Comparison of ENCODE assay signal across 18 cellular contexts in the genomic region with DNA sequence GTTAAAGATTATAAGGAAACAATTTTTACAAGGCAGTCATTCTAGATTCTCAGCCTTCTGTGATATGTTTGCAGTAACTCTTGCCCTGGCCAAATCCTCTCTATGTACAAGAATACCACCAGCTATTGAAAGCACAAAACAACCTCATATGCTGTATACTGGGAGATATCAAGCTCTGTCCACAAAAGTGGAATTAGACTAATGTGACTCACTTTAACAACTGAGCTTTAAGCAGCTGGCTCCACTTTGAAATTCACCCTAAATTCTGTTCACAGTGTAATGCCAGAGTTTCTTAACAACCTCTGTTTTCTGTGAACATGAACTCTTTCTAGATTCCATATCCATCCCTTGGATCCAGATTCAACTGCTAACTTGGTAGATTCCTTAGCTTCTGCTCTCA. TPM values are rescaled to one million over a fixed set of nuclear protein-coding genes. Genes with fewer than 3 reads are reported as not detected.
DNase-seq lines count a peak whose midpoint lies in the region; ATAC-seq and TF ChIP-seq lines count a peak whose summit lies in the region.
"Had no signal": no experiment of that assay in that cellular context is flagged by ENCODE, and none has a peak within 500 bp of the region (broad histone marks: within the 10 kb centered on the region; RNA-seq: fewer than 3 reads in every experiment).

No MANE protein-coding gene starts in this region.

- H3K4me2 ChIP-seq in GM23248 (ENCODE audit: unreplicated experiment) (no peak overlapping the region), mammary epithelial cell (ENCODE audit: insufficient read depth, low read depth, low read length) (no peak overlapping the region)

- H3K9me3 ChIP-seq in GM23248 (ENCODE audit: low read depth) (no peaks in the 10 kb centered on the region), mammary epithelial cell (replicated peaks; ENCODE audit: insufficient read depth, low read length) (no peaks in the 10 kb centered on the region)

- no peak for ATAC-seq in HG03025 (IDR thresholded peaks at IDR 0.05; ENCODE audit: low FRiP score, unreplicated experiment)

- H3K4me3 Mint-ChIP-seq in progenitor cell of endocrine pancreas (ENCODE audit: low read depth), result no peak overlapping the region

- H4K20me1 ChIP-seq in GM23248 (ENCODE audit: insufficient read depth), result peaks cover 29% of the 10 kb centered on the region
- no peaks in the 10 kb centered on the region for H4K20me1 ChIP-seq in mammary epithelial cell (ENCODE audit: insufficient read depth, low read length)

- H3K9me3 Mint-ChIP-seq in progenitor cell of endocrine pancreas (ENCODE audit: low read depth), result peaks cover 15% of the 10 kb centered on the region

- peak overlapping the region; percentile 42 for H3K27ac Mint-ChIP-seq in progenitor cell of endocrine pancreas
- H3K27ac Mint-ChIP-seq: IgD-negative memory B cell had no signal

- no peak overlapping the region for H3K9ac ChIP-seq in GM23248
- H3K9ac ChIP-seq in mammary epithelial cell (ENCODE audit: insufficient read depth, low read length), result no peak overlapping the region

- intact Hi-C loops in mammary epithelial cell (cut with micrococcal nuclease), result loop anchor here (5.0 kb wide), 1 partner anchor 47 kb away; a partner anchor contains a TSS

- H3K4me1 Mint-ChIP-seq in progenitor cell of endocrine pancreas (ENCODE audit: low read depth), result peaks cover 32% of the 10 kb centered on the region

- BruUV-seq in mammary epithelial cell (replicated peaks; lab: Mats Ljungman, UMichigan), result no TSS peak

- peaks cover 5% of the 10 kb centered on the region for H3K36me3 Mint-ChIP-seq in progenitor cell of endocrine pancreas (ENCODE audit: insufficient read depth)

- no peak overlapping the region for H2AFZ ChIP-seq in GM23248
- H2AFZ ChIP-seq in mammary epithelial cell (ENCODE audit: low read depth, low read length), result no peak overlapping the region

- H3K4me3 ChIP-seq in GM23248 (no peak overlapping the region), astrocyte of the spinal cord (ENCODE audit: low read depth, low read length) (no peak overlapping the region), mammary epithelial cell (replicated peaks in 1 of 3; ENCODE audit: insufficient read depth in 1 of 3, low read depth in 2 of 3, low read length in 3 of 3) (no peak overlapping the region)
- H3K4me3 ChIP-seq: SJCRH30 had no signal

- H3K4me1 ChIP-seq in GM23248 (ENCODE audit: insufficient read depth) (peaks cover 3% of the 10 kb centered on the region), mammary epithelial cell (ENCODE audit: insufficient read depth, low read length) (peaks cover 3% of the 10 kb centered on the region)

- H3K9me2 ChIP-seq in GM23248 (ENCODE audit: insufficient read depth), result no peaks in the 10 kb centered on the region

- dilution Hi-C loops in mammary epithelial cell (cut with HindIII; ENCODE audit: low sequenced_read_pairs), result no loop called here

- H3K27me3 ChIP-seq in GM23248 (replicated peaks; ENCODE audit: insufficient read depth) (no peaks in the 10 kb centered on the region), mammary epithelial cell (ENCODE audit: insufficient read depth, low read length) (no peaks in the 10 kb centered on the region)
- H3K27me3 ChIP-seq: SJCRH30 had no signal

- no peaks in the 10 kb centered on the region for H3F3A ChIP-seq in GM23248 (ENCODE audit: insufficient read depth)

- H3K27me3 Mint-ChIP-seq in progenitor cell of endocrine pancreas, result no peaks in the 10 kb centered on the region
- H3K27me3 Mint-ChIP-seq: IgD-negative memory B cell had no signal

- H3K79me2 ChIP-seq in GM23248 (ENCODE audit: insufficient read depth) (peaks cover 100% of the 10 kb centered on the region), mammary epithelial cell (ENCODE audit: insufficient read depth, low read length) (peaks cover 85% of the 10 kb centered on the region)

- no peak for TF ChIP-seq CTCF in astrocyte of the spinal cord (IDR thresholded peaks at IDR 0.05; ENCODE audit: low read depth, low read length)
- no peak for TF ChIP-seq CTCF in progenitor cell of endocrine pancreas (IDR thresholded peaks at IDR 0.05; ENCODE audit: unreplicated experiment)
- TF ChIP-seq CTCF in RWPE1 (conservative IDR thresholded peaks at IDR 0.05; ENCODE audit: low read depth), result no peak
- TF ChIP-seq CTCF in mammary epithelial cell (conservative IDR thresholded peaks at IDR 0.05 in 1 of 2, IDR thresholded peaks at IDR 0.05 in 1 of 2; ENCODE audit: extremely low read depth in 1 of 2, insufficient read depth in 1 of 2, low read depth in 1 of 2, low read length in 2 of 2), result no peak

- in situ Hi-C loops in GM23248 (cut with MboI), result no loop called here
- in situ Hi-C loops in astrocyte of the spinal cord (cut with HindIII; ENCODE audit: low sequenced_read_pairs), result no loop called here
- in situ Hi-C loops in mammary epithelial cell (cut with MboI; ENCODE audit: low sequenced_read_pairs in 2 of 2), result loop anchor here in 1 of 2 donors (25.0 kb wide), 1 partner anchor 108 kb away; no protein-coding TSS in a partner anchor

- POLR2A ChIA-PET in RWPE1 (lab: Yijun Ruan, JAX; ENCODE audit: low non-redundant PET), result no interaction called here

- no peaks in the 10 kb centered on the region for H3K36me3 ChIP-seq in GM23248 (ENCODE audit: low read depth)
- H3K36me3 ChIP-seq in mammary epithelial cell (ENCODE audit: insufficient read depth, low read length), result no peaks in the 10 kb centered on the region

- H3K27ac ChIP-seq in GM23248 (no peak overlapping the region), RWPE1 (no peak overlapping the region), mammary epithelial cell (ENCODE audit: insufficient read depth, low read depth, low read length) (no peak overlapping the region)
- H3K27ac ChIP-seq: SJCRH30 had no signal

- CTCF ChIA-PET in RWPE1 (lab: Yijun Ruan, JAX) (interaction anchor here (0.7 to 1.1 kb wide), 2 partner anchors 16 to 1562 kb away, joined by 3 to 5 read pairs; no protein-coding TSS in a partner anchor), mammary epithelial cell (lab: Charles Lee; ENCODE audit: low non-redundant PET) (no interaction called here)

- DNase-seq in GM23248 (peak; percentile 21), astrocyte of the spinal cord (ENCODE audit: low read depth, low spot score) (peak; percentile 8), iris pigment epithelial cell (ENCODE audit: low read depth) (peak; percentile 31), progenitor cell of endocrine pancreas (ENCODE audit: low spot score, unreplicated experiment) (no peak), RWPE1 (ENCODE audit: low spot score) (no peak), mammary epithelial cell (no peak), NCI-H82 (lab: John Stamatoyannopoulos, UW) (no peak)
- DNase-seq: C1 segment of cervical spinal cord, COR-L47, DMS153, H7, NCI-H1048, NCI-H2107, NCI-H226, NCI-H526 had no signal

RNA-seq across cellular contexts. Expression of a gene that starts 47.6 kb away (rescaled TPM):
- 12.6 and 12.9 TPM in 2 replicates for total RNA-seq in GM23248 (2014; rRNA removed; shearing (Covaris generic))
- polyA plus RNA-seq in GM23248 (2016; fragmentation: Nextera tagmentation; extraction: Ambion mirVana) (24.0 and 24.9 TPM in 2 replicates), mammary epithelial cell (6.0 TPM)
- total RNA-seq in progenitor cell of endocrine pancreas (114 and 124 TPM in 2 replicates), mammary epithelial cell (10 to 100 TPM; 27.0 to 28.2 TPM)
- 32.2 TPM for polyA minus RNA-seq in mammary epithelial cell

Comparison
In these comparisons a context has a peak if more than half of its experiments do, and no peak if none do; other contexts are left out.
1. DNase-seq: peak in GM23248 (single experiment), astrocyte of the spinal cord (single experiment) and iris pigment epithelial cell (single experiment); none in progenitor cell of endocrine pancreas (single experiment), RWPE1 (single experiment), mammary epithelial cell (single experiment) and NCI-H82 (single experiment).